ENCODE assay signal across 9 cellular contexts in the genomic region with DNA sequence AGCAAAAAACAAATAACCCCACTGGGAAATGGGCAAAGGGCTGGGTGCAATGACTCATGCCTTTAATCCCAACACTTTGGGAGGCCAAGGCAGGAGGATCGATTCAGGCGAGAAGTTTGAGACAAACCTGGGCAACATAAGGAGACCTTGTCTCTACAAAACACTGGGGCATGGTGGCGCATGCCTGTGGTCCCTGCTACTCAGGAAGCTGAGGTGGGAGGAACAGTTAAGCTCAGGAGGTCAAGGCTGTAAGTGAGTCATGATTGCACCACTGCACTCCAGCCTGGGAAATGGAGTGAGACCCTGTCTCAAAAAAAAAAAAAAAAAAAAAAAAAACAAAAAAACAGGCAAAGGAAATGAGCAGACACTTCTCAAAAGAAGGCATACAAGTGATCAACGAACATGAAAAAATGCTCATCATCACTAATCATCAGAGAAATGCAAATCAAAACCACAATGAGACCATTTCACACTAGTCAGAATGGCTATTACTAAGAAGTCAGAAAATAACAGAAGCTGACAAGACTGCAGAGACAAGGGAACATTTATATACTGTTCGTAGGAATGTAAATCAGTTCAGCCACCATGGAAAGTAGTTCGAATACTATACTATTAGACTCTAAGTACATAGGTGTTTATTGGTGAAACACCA. TPM values are rescaled to one million over a fixed set of nuclear protein-coding genes. Genes with fewer than 3 reads are reported as not detected.
DNase-seq lines count a peak whose midpoint lies in the region; ATAC-seq and TF ChIP-seq lines count a peak whose summit lies in the region.
"Had no signal": no experiment of that assay in that cellular context is flagged by ENCODE, and none has a peak within 500 bp of the region (broad histone marks: within the 10 kb centered on the region; RNA-seq: fewer than 3 reads in every experiment).

No MANE protein-coding gene starts in this region.

- no peak overlapping the region for H3K4me2 ChIP-seq in mesendoderm (ENCODE audit: low read length)
- no peak overlapping the region for H3K4me2 ChIP-seq in osteoblast (ENCODE audit: insufficient read depth, low read length)

- H3K4me3 ChIP-seq in mesendoderm (ENCODE audit: low read length) (no peak overlapping the region), osteoblast (ENCODE audit: insufficient read depth, low read length) (no peak overlapping the region)

- H3K23ac ChIP-seq in mesendoderm (ENCODE audit: low read length), result no peak overlapping the region

- TF ChIP-seq CTCF in osteoblast (IDR thresholded peaks at IDR 0.05; ENCODE audit: extremely low read depth, low read depth, low read length), result no peak

- H3K36me3 ChIP-seq in mesendoderm (ENCODE audit: control insufficient read depth, insufficient read depth, low read length), result no peaks in the 10 kb centered on the region
- H3K36me3 ChIP-seq in osteoblast (ENCODE audit: insufficient read depth, low read length), result no peaks in the 10 kb centered on the region

- DNase-seq in NOMO-1 treated with DMSO at 0.1 percent for 48 hours (lab: John Stamatoyannopoulos, UW; ENCODE audit: unreplicated experiment), result peak; percentile 75
- DNase-seq in mesendoderm, result peak; percentile 36
- DNase-seq in NCI-H1436 (lab: John Stamatoyannopoulos, UW), result no peak
- no peak for DNase-seq in osteoblast (ENCODE audit: insufficient read length, low spot score, missing footprints)
- DNase-seq in stimulated activated naive CD4-positive, alpha-beta T cell treated with Interleukin-2 at 50 U/mL for 16 hours (lab: John Stamatoyannopoulos, UW), result no peak
- no peak for DNase-seq in HUDEP-2 (lab: John Stamatoyannopoulos, UW; ENCODE audit: unreplicated experiment in 76 of 76)
- DNase-seq: NCI-H2029 treated with DMSO at 0.1 percent for 48 hours had no signal

- H3K4me1 ChIP-seq in mesendoderm (ENCODE audit: control insufficient read depth, low read depth, low read length) (no peaks in the 10 kb centered on the region), osteoblast (ENCODE audit: insufficient read depth, low read length) (no peaks in the 10 kb centered on the region)

- H3K56ac ChIP-seq in mesendoderm (ENCODE audit: low read length), result no peak overlapping the region

- no peak overlapping the region for H2BK120ac ChIP-seq in mesendoderm (ENCODE audit: low read depth, low read length)

- no peak overlapping the region for H3K18ac ChIP-seq in mesendoderm (ENCODE audit: low read length)

- H3K27me3 ChIP-seq in mesendoderm (ENCODE audit: insufficient read depth, low read length, poor library complexity), result no peaks in the 10 kb centered on the region
- H3K27me3 ChIP-seq in osteoblast (ENCODE audit: insufficient read depth, low read length), result peaks cover 8% of the 10 kb centered on the region

- no peaks in the 10 kb centered on the region for H3K79me2 ChIP-seq in mesendoderm (ENCODE audit: control insufficient read depth, insufficient read depth, low read length)
- no peaks in the 10 kb centered on the region for H3K79me2 ChIP-seq in osteoblast (ENCODE audit: insufficient read depth, low read length)

- H3K9me3 ChIP-seq in osteoblast (ENCODE audit: low read depth, low read length), result no peaks in the 10 kb centered on the region

- no CpG with 5 or more reads among the region's 6 CpGs for WGBS in mesendoderm (ENCODE audit: extremely low coverage, insufficient coverage, low lambda C conversion rate)

- no peak overlapping the region for H2AK5ac ChIP-seq in mesendoderm (ENCODE audit: low read length)

- H3K27ac ChIP-seq in mesendoderm (ENCODE audit: low read depth, low read length) (no peak overlapping the region), osteoblast (ENCODE audit: low read depth, low read length) (no peak overlapping the region)

- no peak overlapping the region for H4K8ac ChIP-seq in mesendoderm (ENCODE audit: low read depth, low read length)

- no peaks in the 10 kb centered on the region for H3K79me1 ChIP-seq in mesendoderm (ENCODE audit: low read length)

- H4K20me1 ChIP-seq in osteoblast (ENCODE audit: insufficient read depth, low read length), result no peaks in the 10 kb centered on the region

- peak; percentile 93 for ATAC-seq in GM19035 (IDR thresholded peaks at IDR 0.05; ENCODE audit: unreplicated experiment)
- peak; percentile 87 for ATAC-seq in HG02798 (IDR thresholded peaks at IDR 0.05; ENCODE audit: poor library complexity, unreplicated experiment)

- H3K4ac ChIP-seq in mesendoderm (ENCODE audit: low read depth, low read length), result no peak overlapping the region

- no peak overlapping the region for H2BK5ac ChIP-seq in mesendoderm (ENCODE audit: low read length)

- no peak overlapping the region for H2AFZ ChIP-seq in osteoblast (ENCODE audit: low read length)

- no peak overlapping the region for H2BK15ac ChIP-seq in mesendoderm (replicated peaks; ENCODE audit: low read depth)

- no peak overlapping the region for H4K5ac ChIP-seq in mesendoderm (ENCODE audit: low read length)

- no peak overlapping the region for H3K9ac ChIP-seq in mesendoderm (ENCODE audit: low read length)

RNA-seq across cellular contexts. Expression of gene SMCO4, which starts 48.2 kb away (rescaled TPM):
- polyA plus RNA-seq in mesendoderm (2013, experiment 1 of 2), result 40.2 TPM
- 41.8 TPM for polyA plus RNA-seq in mesendoderm (2013, experiment 2 of 2)
- total RNA-seq in osteoblast, result 14.4 and 15.6 TPM in 2 replicates

Comparison
In these comparisons a context has a peak if more than half of its experiments do, and no peak if none do; other contexts are left out.
1. DNase-seq: peak in NOMO-1 treated with DMSO at 0.1 percent for 48 hours (single experiment) and mesendoderm (single experiment); none in NCI-H1436 (single experiment), osteoblast (single experiment), stimulated activated naive CD4-positive, alpha-beta T cell treated with Interleukin-2 at 50 U/mL for 16 hours (single experiment) and HUDEP-2 (0 of 76).